Comparison of ENCODE assay signal across 10 cellular contexts in genomic region chr1:29245876-29246275, GRCh38. TPM values are rescaled to one million over a fixed set of nuclear protein-coding genes. Genes with fewer than 3 reads are reported as not detected.
A peak's percentile ranks its signal among the peaks of the same experiment; 100 is the strongest.
DNase-seq lines count a peak whose midpoint lies in the region; ATAC-seq and TF ChIP-seq lines count a peak whose summit lies in the region.
"Had no signal": no experiment of that assay in that cellular context is flagged by ENCODE, and none has a peak within 500 bp of the region (broad histone marks: within the 10 kb centered on the region; RNA-seq: fewer than 3 reads in every experiment).

No MANE protein-coding gene starts in this region.

- no peaks in the 10 kb centered on the region for H3K36me3 Mint-ChIP-seq in progenitor cell of endocrine pancreas (ENCODE audit: insufficient read depth)
- H3K36me3 Mint-ChIP-seq: CD4-positive, CD25-positive, alpha-beta regulatory T cell; naive B cell had no signal

- peaks cover 33% of the 10 kb centered on the region for H3K4me1 Mint-ChIP-seq in progenitor cell of endocrine pancreas (ENCODE audit: low read depth)
- H3K4me1 Mint-ChIP-seq: CD4-positive, CD25-positive, alpha-beta regulatory T cell; naive B cell had no signal

- no peak for TF ChIP-seq POLR2A in esophagus muscularis mucosa (IDR thresholded peaks at IDR 0.05; ENCODE audit: low read depth)

- H3K9me3 Mint-ChIP-seq in progenitor cell of endocrine pancreas (ENCODE audit: low read depth) = no peaks in the 10 kb centered on the region
- H3K9me3 Mint-ChIP-seq: CD4-positive, CD25-positive, alpha-beta regulatory T cell; naive B cell had no signal

- H3K27ac Mint-ChIP-seq in progenitor cell of endocrine pancreas = no peak overlapping the region
- H3K27ac Mint-ChIP-seq: CD4-positive, CD25-positive, alpha-beta regulatory T cell; naive B cell had no signal

- no peak overlapping the region for H3K4me3 Mint-ChIP-seq in progenitor cell of endocrine pancreas (ENCODE audit: low read depth)
- H3K4me3 Mint-ChIP-seq: CD4-positive, CD25-positive, alpha-beta regulatory T cell; naive B cell had no signal

- H3K4me3 ChIP-seq in esophagus muscularis mucosa (no peak overlapping the region), ascending aorta (no peak overlapping the region)

- H3K27me3 Mint-ChIP-seq in progenitor cell of endocrine pancreas = no peaks in the 10 kb centered on the region

- H3K4me1 ChIP-seq in esophagus muscularis mucosa = no peaks in the 10 kb centered on the region
- no peaks in the 10 kb centered on the region for H3K4me1 ChIP-seq in ascending aorta

- H3K27ac ChIP-seq in esophagus muscularis mucosa (replicated peaks in 1 of 4) = no peak overlapping the region
- H3K27ac ChIP-seq in ascending aorta = no peak overlapping the region

- DNase-seq in NCI-H1436 (lab: John Stamatoyannopoulos, UW) (peak; percentile 12), NCI-H1436 treated with DMSO at 0.1 percent for 48 hours (lab: John Stamatoyannopoulos, UW) (no peak), NCI-H2171 treated with DMSO at 0.1 percent for 48 hours (lab: John Stamatoyannopoulos, UW) (peak; percentile 49), esophagus muscularis mucosa (ENCODE audit: extremely low spot score) (no peak), progenitor cell of endocrine pancreas (ENCODE audit: low spot score, unreplicated experiment) (no peak), ascending aorta (ENCODE audit: low spot score in 2 of 2) (no peak), SK-N-DZ (ENCODE audit: low spot score) (no peak)
- DNase-seq: CD4-positive, CD25-positive, alpha-beta regulatory T cell; naive B cell had no signal

- TF ChIP-seq EP300 in esophagus muscularis mucosa (IDR thresholded peaks at IDR 0.05) = no peak

- intact Hi-C loops in esophagus muscularis mucosa (cut with DNase I) (no loop called here), ascending aorta (cut with DNase I) (no loop called here)

- ATAC-seq in GM18907 (IDR thresholded peaks at IDR 0.05; ENCODE audit: unreplicated experiment) = no peak

- H3K27me3 ChIP-seq in esophagus muscularis mucosa (no peaks in the 10 kb centered on the region), ascending aorta (no peaks in the 10 kb centered on the region)

- H3K36me3 ChIP-seq in esophagus muscularis mucosa (no peaks in the 10 kb centered on the region), ascending aorta (no peaks in the 10 kb centered on the region)

- H3K9me3 ChIP-seq in esophagus muscularis mucosa = no peaks in the 10 kb centered on the region
- no peaks in the 10 kb centered on the region for H3K9me3 ChIP-seq in ascending aorta

- WGBS in esophagus muscularis mucosa = 69% methylated on average over 5 of the region's 5 CpGs

- peak; percentile 29 to 35 (median 35) for TF ChIP-seq CTCF in esophagus muscularis mucosa (IDR thresholded peaks at IDR 0.05)
- peak; percentile 40 for TF ChIP-seq CTCF in progenitor cell of endocrine pancreas (IDR thresholded peaks at IDR 0.05; ENCODE audit: unreplicated experiment)
- peak in 1 of 3 experiments; percentile 12 for TF ChIP-seq CTCF in ascending aorta (IDR thresholded peaks at IDR 0.05)

RNA-seq across cellular contexts. Expression of gene PTPRU, which starts 9.6 kb away (rescaled TPM):
- total RNA-seq in esophagus muscularis mucosa (10 to 100 TPM; 19.5 to 32.7 (median 27.5) TPM), progenitor cell of endocrine pancreas (74.0 and 79.4 TPM in 2 replicates), ascending aorta (32.7 TPM)
- 8.8 and 12.8 TPM in 2 replicates for polyA plus RNA-seq in SK-N-DZ (2014; cell fraction: cytosol; rRNA removed)
- 14.7 and 30.1 TPM in 2 replicates for polyA plus RNA-seq in SK-N-DZ (2014; cell fraction: nucleus; rRNA removed)
- total RNA-seq: CD4-positive, CD25-positive, alpha-beta regulatory T cell had no signal
- polyA plus RNA-seq: CD4-positive, CD25-positive, alpha-beta regulatory T cell had no signal

RNA-seq across cellular contexts. Expression of gene MECR, which starts 15.1 kb away (rescaled TPM):
- total RNA-seq in esophagus muscularis mucosa (10 to 100 TPM; 15.4 to 20.2 (median 18.6) TPM), progenitor cell of endocrine pancreas (28.8 and 35.9 TPM in 2 replicates), ascending aorta (1.2 TPM)
- polyA plus RNA-seq in SK-N-DZ (2014; cell fraction: cytosol; rRNA removed) = 20.2 and 32.6 TPM in 2 replicates
- polyA plus RNA-seq in SK-N-DZ (2014; cell fraction: nucleus; rRNA removed) = 19.5 and 31.2 TPM in 2 replicates

Comparison
In these comparisons a context has a peak if more than half of its experiments do, and no peak if none do; other contexts are left out.
1. DNase-seq: peak in NCI-H1436 (single experiment) and NCI-H2171 treated with DMSO at 0.1 percent for 48 hours (single experiment); none in NCI-H1436 treated with DMSO at 0.1 percent for 48 hours (single experiment), esophagus muscularis mucosa (single experiment), progenitor cell of endocrine pancreas (single experiment), ascending aorta (0 of 2) and SK-N-DZ (single experiment).